In genomic region chr2:230668184-230668938, GRCh38 we compare ENCODE assay signal across 8 cellular contexts. TPM values are rescaled to one million over a fixed set of nuclear protein-coding genes. Genes with fewer than 3 reads are reported as not detected.
A peak's percentile ranks its signal among the peaks of the same experiment; 100 is the strongest.
DNase-seq lines count a peak whose midpoint lies in the region; ATAC-seq, FAIRE-seq and TF ChIP-seq lines count a peak whose summit lies in the region.

No MANE protein-coding gene starts in this region.

- peaks cover 17 to 25% of the 10 kb centered on the region in 2 experiments for H3K4me1 ChIP-seq in trophoblast cell (ENCODE audit: control insufficient read depth in 1 of 2, insufficient read depth in 2 of 2, low read length in 2 of 2)

- no peaks in the 10 kb centered on the region for H3K9me3 ChIP-seq in trophoblast cell (ENCODE audit: insufficient read depth, low read depth, low read length)

- H3K9ac ChIP-seq in trophoblast cell (ENCODE audit: low read length), result no peak overlapping the region

- H3K4me2 ChIP-seq in trophoblast cell (ENCODE audit: low read length), result no peak overlapping the region

- no peak overlapping the region for H4K91ac ChIP-seq in trophoblast cell (ENCODE audit: low read depth, low read length)

- no peak overlapping the region for H3K14ac ChIP-seq in trophoblast cell (ENCODE audit: low read length)

- no peak overlapping the region for H3K27ac ChIP-seq in trophoblast cell (ENCODE audit: low read depth, low read length)

- H2BK120ac ChIP-seq in trophoblast cell (ENCODE audit: insufficient read depth, low read length, poor library complexity), result no peak overlapping the region

- FAIRE-seq in bronchial epithelial cell (lab: Jason Lieb, UNC), result peak; percentile 92

- H3K18ac ChIP-seq in trophoblast cell (ENCODE audit: low read length), result no peak overlapping the region

- H2AK5ac ChIP-seq in trophoblast cell (ENCODE audit: low read length), result no peak overlapping the region

- no peak overlapping the region for H3K4ac ChIP-seq in trophoblast cell (ENCODE audit: low read depth, low read length)

- H3K23ac ChIP-seq in trophoblast cell (ENCODE audit: low read length), result no peak overlapping the region

- WGBS in trophoblast cell (ENCODE audit: extremely low coverage, insufficient coverage, insufficient read length), result no CpG with 5 or more reads among the region's 12 CpGs

- no peaks in the 10 kb centered on the region for H3K79me2 ChIP-seq in trophoblast cell (ENCODE audit: control insufficient read depth, insufficient read depth, low read length, poor library complexity)

- H3K4me3 ChIP-seq in bronchial epithelial cell (ENCODE audit: low read depth, low read length) (no peak overlapping the region), trophoblast cell (ENCODE audit: low read depth, low read length) (no peak overlapping the region)

- H2BK12ac ChIP-seq in trophoblast cell (ENCODE audit: low read length), result peak overlapping the region; percentile 17

- peaks cover 3% of the 10 kb centered on the region for H3K79me1 ChIP-seq in trophoblast cell (ENCODE audit: low read length)

- no peak overlapping the region for H2BK5ac ChIP-seq in trophoblast cell (ENCODE audit: low read depth, low read length, poor library complexity)

- no peak overlapping the region for H2AFZ ChIP-seq in trophoblast cell (ENCODE audit: insufficient read depth, low read length, poor library complexity)

- DNase-seq in activated naive CD4-positive, alpha-beta T cell treated with Interleukin-2 at 50 U/mL for 16 hours, result peak; percentile 64
- no peak for DNase-seq in activated naive CD4-positive, alpha-beta T cell treated with anti-CD3 and anti-CD28 coated beads, Interleukin-2, amount 50 U/mL, for 16 hours
- peak; percentile 77 for DNase-seq in NCI-H82 (lab: John Stamatoyannopoulos, UW)
- DNase-seq in bronchial epithelial cell (ENCODE audit: low read depth), result peak; percentile 66
- peak in 1 of 2 donors; percentile 39 for DNase-seq in trophoblast cell
- no peak for DNase-seq in HuH-7.5 (ENCODE audit: low spot score)
- DNase-seq in NCI-H446 treated with DMSO at 0.1 percent for 48 hours (lab: John Stamatoyannopoulos, UW), result no peak

- no peaks in the 10 kb centered on the region for H3K27me3 ChIP-seq in bronchial epithelial cell (ENCODE audit: control insufficient read depth, insufficient read depth, low read length)
- H3K27me3 ChIP-seq in trophoblast cell (ENCODE audit: insufficient read depth, low read length), result no peaks in the 10 kb centered on the region

- peak; percentile 66 for ATAC-seq in HG02798 (IDR thresholded peaks at IDR 0.05; ENCODE audit: poor library complexity, unreplicated experiment)

- no peak for TF ChIP-seq CTCF in bronchial epithelial cell (IDR thresholded peaks at IDR 0.05; ENCODE audit: insufficient read depth, low read length, severe bottlenecking)

- H3K36me3 ChIP-seq in bronchial epithelial cell (ENCODE audit: control insufficient read depth, insufficient read depth, low read length) (no peaks in the 10 kb centered on the region), trophoblast cell (ENCODE audit: control insufficient read depth in 1 of 2, insufficient read depth in 2 of 2, low read length in 2 of 2) (no peaks in the 10 kb centered on the region)

- no peak overlapping the region for H4K12ac ChIP-seq in trophoblast cell (ENCODE audit: low read depth, low read length)

- no peak overlapping the region for H4K8ac ChIP-seq in trophoblast cell (ENCODE audit: low read depth, low read length)

RNA-seq across cellular contexts. Expression of gene CAB39, which starts 44.3 kb away (rescaled TPM):
- total RNA-seq in bronchial epithelial cell, result 75.3 and 87.4 TPM in 2 replicates
- 43.9 and 44.8 TPM in 2 replicates for polyA plus RNA-seq in trophoblast cell (2013)

Comparison
In these comparisons a context has a peak if more than half of its experiments do, and no peak if none do; other contexts are left out.
1. DNase-seq: peak in activated naive CD4-positive, alpha-beta T cell treated with Interleukin-2 at 50 U/mL for 16 hours (single experiment), NCI-H82 (single experiment) and bronchial epithelial cell (single experiment); none in activated naive CD4-positive, alpha-beta T cell treated with anti-CD3 and anti-CD28 coated beads, Interleukin-2, amount 50 U/mL, for 16 hours (single experiment), HuH-7.5 (single experiment) and NCI-H446 treated with DMSO at 0.1 percent for 48 hours (single experiment).